Comparison of ENCODE assay signal across 26 cellular contexts in the genomic region with DNA sequence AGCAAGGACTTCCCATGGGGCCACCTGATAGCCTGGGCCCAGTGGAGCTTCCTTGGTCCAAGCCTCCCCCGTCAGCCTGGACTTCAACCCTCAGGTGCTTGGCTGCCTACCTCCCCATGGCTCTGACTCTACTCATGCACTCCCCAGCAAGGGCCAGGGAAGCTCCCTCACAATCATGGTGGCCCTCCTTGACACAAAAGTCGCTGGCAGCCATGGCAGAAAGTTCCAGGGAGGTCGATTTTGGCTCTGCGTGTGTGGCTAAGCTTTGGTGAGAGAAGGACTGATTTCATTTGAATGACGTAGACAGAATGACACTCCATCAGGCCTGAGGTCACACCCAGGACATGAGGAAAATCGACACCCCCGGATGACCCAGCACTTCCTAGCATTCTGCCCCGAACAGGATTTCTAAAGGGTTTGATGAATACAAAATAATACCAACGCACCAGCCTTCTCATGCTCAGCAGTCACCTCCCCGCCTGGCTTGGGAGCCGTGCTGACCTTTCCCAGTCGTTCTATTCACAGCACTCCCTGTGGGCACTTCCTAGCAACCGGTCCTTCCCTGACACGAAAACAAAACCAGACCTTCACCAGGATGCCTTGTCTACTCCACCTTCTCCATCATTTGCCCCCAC. TPM values are rescaled to one million over a fixed set of nuclear protein-coding genes. Genes with fewer than 3 reads are reported as not detected.
A peak's percentile ranks its signal among the peaks of the same experiment; 100 is the strongest.
DNase-seq lines count a peak whose midpoint lies in the region; ATAC-seq and TF ChIP-seq lines count a peak whose summit lies in the region.
"Had no signal": no experiment of that assay in that cellular context is flagged by ENCODE, and none has a peak within 500 bp of the region (broad histone marks: within the 10 kb centered on the region; RNA-seq: fewer than 3 reads in every experiment).

No MANE protein-coding gene starts in this region.

- CTCF ChIA-PET in IMR-90 (lab: Yijun Ruan, JAX): no interaction called here

- H2BK5ac ChIP-seq in IMR-90 (ENCODE audit: low read depth, low read length, poor library complexity, severe bottlenecking): no peak overlapping the region

- H3K79me1 ChIP-seq in IMR-90 (ENCODE audit: low read depth in 1 of 2, low read length in 2 of 2): 0 out of 4 replicates have a peak, but pooled peaks cover 0 to 2% of the 10 kb centered on the region in 2 experiments

- TF ChIP-seq POLR2A in IMR-90 (IDR thresholded peaks at IDR 0.05; ENCODE audit: low read depth, low read length): no peak

- 0 out of 2 replicates have a peak overlapping the region, but pooled peaks have one; percentile 6 for H3K14ac ChIP-seq in IMR-90 (replicated peaks; ENCODE audit: low read depth, low read length)

- intact Hi-C loops in IMR-90 (cut with micrococcal nuclease): no loop called here

- no peaks in the 10 kb centered on the region for H3K9me3 ChIP-seq in IMR-90 (ENCODE audit: control insufficient read depth, insufficient read depth, low read length)
- no peaks in the 10 kb centered on the region for H3K9me3 ChIP-seq in osteoblast (ENCODE audit: low read depth, low read length)
- H3K9me3 ChIP-seq: SK-N-SH, testis had no signal

- H3K27me3 ChIP-seq in IMR-90 (ENCODE audit: control insufficient read depth, insufficient read depth, low read length) (no peaks in the 10 kb centered on the region), osteoblast (ENCODE audit: insufficient read depth, low read length) (no peaks in the 10 kb centered on the region)
- H3K27me3 ChIP-seq: cardiac muscle cell, testis had no signal

- H3K4me2 ChIP-seq in IMR-90 (ENCODE audit: low read depth, low read length) (no peak overlapping the region), osteoblast (ENCODE audit: insufficient read depth, low read length) (no peak overlapping the region)
- H3K4me2 ChIP-seq: SK-N-SH had no signal

- peak overlapping the region; percentile 44 for H3K27ac Mint-ChIP-seq in activated T-helper 17 cell treated with anti-CD3 and anti-CD28 coated beads, Interleukin-2, amount 50 U/mL, for 72 hours
- no peak overlapping the region for H3K27ac Mint-ChIP-seq in osteocyte (ENCODE audit: unreplicated experiment)
- H3K27ac Mint-ChIP-seq: activated naive CD4-positive, alpha-beta T cell treated with anti-CD3 and anti-CD28 coated beads, Interleukin-2, amount 50 U/mL, for 24 hours; T-helper 17 cell had no signal

- BruUV-seq in IMR-90 (replicated peaks; lab: Mats Ljungman, UMichigan): no TSS peak

- H3K56ac ChIP-seq in IMR-90 (ENCODE audit: extremely low read depth, insufficient read depth, low read length): no peak overlapping the region

- H2AK5ac ChIP-seq in IMR-90 (ENCODE audit: low read depth, low read length): peak overlapping the region; percentile 83

- ATAC-seq in IMR-90 (ENCODE audit: low read depth) (no peak), left lobe of liver (no peak), HG03097 (IDR thresholded peaks at IDR 0.05; ENCODE audit: low FRiP score, unreplicated experiment) (no peak)
- ATAC-seq in activated T-helper 17 cell treated with anti-CD3 and anti-CD28 coated beads, Interleukin-2, amount 50 U/mL, for 72 hours (replicated peaks): no peak
- ATAC-seq: stimulated activated naive B cell treated with anti-CD40 and anti-IgM and Interleukin-4, amounts not matched to agents 10 μg/mL and 1 μg/mL and 100 μg/mL, for 72 hours; T-helper 17 cell had no signal

- peak overlapping the region; percentile 3 for H2AK9ac ChIP-seq in IMR-90 (replicated peaks; ENCODE audit: low read depth, low read length, poor library complexity)

- H2BK20ac ChIP-seq in IMR-90 (ENCODE audit: low read depth, low read length): peak overlapping the region; percentile 62

- DNase-seq in IMR-90 (no peak), left lobe of liver (ENCODE audit: low spot score) (peak; percentile 33), osteoblast (ENCODE audit: insufficient read length, low spot score, missing footprints) (peak; percentile 32), osteocyte (ENCODE audit: extremely low spot score, unreplicated experiment) (no peak), NCI-H146 treated with DMSO at 0.1 percent for 48 hours (lab: John Stamatoyannopoulos, UW; ENCODE audit: unreplicated experiment) (no peak)
- DNase-seq: activated T-cell treated with anti-CD3 and anti-CD28 coated beads, Interleukin-2, amount 50 U/mL, for 48 hours; Calu3; DND-41; glutamatergic neuron; midbrain; NCI-H1092; NCI-H2029; NCI-H2227 treated with DMSO at 0.1 percent for 48 hours; NCI-H748 treated with DMSO at 0.1 percent for 48 hours; RPMI8226; SK-N-SH; stimulated activated CD4-positive, alpha-beta T cell treated with anti-CD3 and anti-CD28 coated beads, Interleukin-2, amount 100 ng/mL, for 48 hours; stimulated activated naive B cell treated with anti-CD40 and anti-IgM and Interleukin-4, amounts not matched to agents 10 μg/mL and 1 μg/mL and 100 μg/mL, for 72 hours; T-helper 17 cell; testis had no signal

- 90% methylated on average over 5 of the region's 14 CpGs; no CpG with 5 or more reads in 1 of the 2 experiments for WGBS in IMR-90 (ENCODE audit: extremely low coverage in 2 of 2, insufficient read length in 1 of 2), 2 experiments

- H3K36me3 Mint-ChIP-seq in activated T-helper 17 cell treated with anti-CD3 and anti-CD28 coated beads, Interleukin-2, amount 50 U/mL, for 72 hours (ENCODE audit: low read depth): no peaks in the 10 kb centered on the region
- H3K36me3 Mint-ChIP-seq in osteocyte (ENCODE audit: unreplicated experiment): no peaks in the 10 kb centered on the region
- H3K36me3 Mint-ChIP-seq: activated naive CD4-positive, alpha-beta T cell treated with anti-CD3 and anti-CD28 coated beads, Interleukin-2, amount 50 U/mL, for 24 hours; CD14-positive monocyte had no signal

- H3K4me3 Mint-ChIP-seq in activated T-helper 17 cell treated with anti-CD3 and anti-CD28 coated beads, Interleukin-2, amount 50 U/mL, for 72 hours: no peak overlapping the region
- H3K4me3 Mint-ChIP-seq in osteocyte (ENCODE audit: unreplicated experiment): no peak overlapping the region
- H3K4me3 Mint-ChIP-seq: activated naive CD4-positive, alpha-beta T cell treated with anti-CD3 and anti-CD28 coated beads, Interleukin-2, amount 50 U/mL, for 24 hours; stimulated activated naive B cell treated with anti-CD40 and anti-IgM and Interleukin-4, amounts not matched to agents 10 μg/mL and 1 μg/mL and 100 μg/mL, for 72 hours; T-helper 17 cell had no signal

- H3K9me3 Mint-ChIP-seq in activated T-helper 17 cell treated with anti-CD3 and anti-CD28 coated beads, Interleukin-2, amount 50 U/mL, for 72 hours: no peaks in the 10 kb centered on the region
- H3K9me3 Mint-ChIP-seq in osteocyte (ENCODE audit: unreplicated experiment): no peaks in the 10 kb centered on the region
- H3K9me3 Mint-ChIP-seq: activated naive CD4-positive, alpha-beta T cell treated with anti-CD3 and anti-CD28 coated beads, Interleukin-2, amount 50 U/mL, for 24 hours had no signal

- no peak for TF ChIP-seq CTCF in IMR-90 (conservative IDR thresholded peaks at IDR 0.05; ENCODE audit: low read depth, low read length)
- no peak for TF ChIP-seq CTCF in osteoblast (IDR thresholded peaks at IDR 0.05; ENCODE audit: extremely low read depth, low read depth, low read length)
- TF ChIP-seq CTCF in osteocyte (IDR thresholded peaks at IDR 0.05): no peak

- H3K4me1 ChIP-seq in IMR-90 (ENCODE audit: control insufficient read depth, insufficient read depth, low read length) (peaks cover 20% of the 10 kb centered on the region), osteoblast (ENCODE audit: insufficient read depth, low read length) (no peaks in the 10 kb centered on the region)
- H3K4me1 ChIP-seq: testis had no signal

- in situ Hi-C loops in IMR-90 (cut with MboI; ENCODE audit: low sequenced_read_pairs): no loop called here

- H3K4ac ChIP-seq in IMR-90 (ENCODE audit: low read depth, low read length): peak overlapping the region; percentile 10; the same call in 1 of the 2 replicates

- peak overlapping the region; percentile 30; the same call in 1 of the 2 replicates for H4K5ac ChIP-seq in IMR-90 (ENCODE audit: low read depth, low read length)

- peak overlapping the region; percentile 96; the same call in 2 of the 3 replicates for H2BK15ac ChIP-seq in IMR-90 (ENCODE audit: low read depth, low read length)

- H3K36me3 ChIP-seq in IMR-90 (ENCODE audit: control insufficient read depth, insufficient read depth, low read length) (no peaks in the 10 kb centered on the region), osteoblast (ENCODE audit: insufficient read depth, low read length) (no peaks in the 10 kb centered on the region)
- H3K36me3 ChIP-seq: cardiac muscle cell had no signal

- peak overlapping the region; percentile 59 for H2BK120ac ChIP-seq in IMR-90 (ENCODE audit: low read depth, low read length)

- H3K4me1 Mint-ChIP-seq in activated T-helper 17 cell treated with anti-CD3 and anti-CD28 coated beads, Interleukin-2, amount 50 U/mL, for 72 hours: peaks cover 12% of the 10 kb centered on the region
- peaks cover 8% of the 10 kb centered on the region for H3K4me1 Mint-ChIP-seq in osteocyte (ENCODE audit: unreplicated experiment)

- H3K23ac ChIP-seq in IMR-90 (ENCODE audit: low read depth, low read length): no peak overlapping the region

- dilution Hi-C loops in IMR-90 (cut with HindIII; ENCODE audit: low sequenced_read_pairs, unreplicated experiment): no loop called here

- 0 out of 2 replicates have a peak, but pooled peaks cover 8% of the 10 kb centered on the region for H3K9me1 ChIP-seq in IMR-90 (ENCODE audit: insufficient read depth, low read length)

- H3K27ac ChIP-seq in IMR-90 (ENCODE audit: insufficient read depth, low read length) (no peak overlapping the region), osteoblast (ENCODE audit: low read depth, low read length) (peak overlapping the region; percentile 5)
- H3K27ac ChIP-seq: cardiac muscle cell, HL-60, testis had no signal

- POLR2A ChIA-PET in IMR-90 (lab: Charles Lee; ENCODE audit: unreplicated experiment): interaction anchor here (1.0 kb wide), 1 partner anchor 54 kb away, joined by 3 read pairs; no protein-coding TSS in a partner anchor

- H4K20me1 ChIP-seq in IMR-90 (ENCODE audit: insufficient read depth, low read length) (no peaks in the 10 kb centered on the region), osteoblast (ENCODE audit: insufficient read depth, low read length) (no peaks in the 10 kb centered on the region)

- H3K4me3 ChIP-seq in IMR-90 (ENCODE audit: insufficient read depth, low read depth, low read length): no peak overlapping the region
- H3K4me3 ChIP-seq in osteoblast (ENCODE audit: insufficient read depth, low read length): no peak overlapping the region
- H3K4me3 ChIP-seq: cardiac muscle cell, testis had no signal

- H3K79me2 ChIP-seq in osteoblast (ENCODE audit: insufficient read depth, low read length): no peaks in the 10 kb centered on the region

- H4K91ac ChIP-seq in IMR-90 (ENCODE audit: insufficient read depth, low read depth, low read length): peak overlapping the region; percentile 58

- no peak overlapping the region; a peak in 1 of 4 replicates for H4K8ac ChIP-seq in IMR-90 (ENCODE audit: low read depth in 2 of 2, low read length in 2 of 2)

- no peak overlapping the region for H3K9ac ChIP-seq in IMR-90 (ENCODE audit: low read depth, low read length)
- H3K9ac ChIP-seq: SK-N-SH had no signal

- no peak overlapping the region for H3K18ac ChIP-seq in IMR-90 (ENCODE audit: low read depth, low read length)

- no peak for TF ChIP-seq RAD21 in IMR-90 (IDR thresholded peaks at IDR 0.05; ENCODE audit: low read length)

- H3K27me3 Mint-ChIP-seq in activated T-helper 17 cell treated with anti-CD3 and anti-CD28 coated beads, Interleukin-2, amount 50 U/mL, for 72 hours: no peaks in the 10 kb centered on the region
- H3K27me3 Mint-ChIP-seq in osteocyte (ENCODE audit: unreplicated experiment): peaks cover 2% of the 10 kb centered on the region
- H3K27me3 Mint-ChIP-seq: activated naive CD4-positive, alpha-beta T cell treated with anti-CD3 and anti-CD28 coated beads, Interleukin-2, amount 50 U/mL, for 24 hours; stimulated activated naive B cell treated with anti-CD40 and anti-IgM and Interleukin-4, amounts not matched to agents 10 μg/mL and 1 μg/mL and 100 μg/mL, for 72 hours; T-helper 17 cell had no signal

- H2AFZ ChIP-seq in IMR-90 (replicated peaks; ENCODE audit: low read length, poor library complexity) (peak overlapping the region; percentile 34), osteoblast (ENCODE audit: low read length) (peak overlapping the region; percentile 54)

RNA-seq across cellular contexts. Expression of gene LBH, which starts 52.7 kb away (rescaled TPM):
- total RNA-seq in IMR-90 (2012; rRNA removed) (155 and 158 TPM in 2 replicates), left lobe of liver (7.6 TPM), osteoblast (270 and 272 TPM in 2 replicates), osteocyte (65.0 and 74.7 TPM in 2 replicates)
- 163 and 202 TPM in 2 replicates for polyA plus RNA-seq in IMR-90 (2012; rRNA removed)
- 108 and 247 TPM in 2 replicates for polyA plus RNA-seq in IMR-90 (2012; cell fraction: cytosol; rRNA removed)
- 92.9 and 150 TPM in 2 replicates for polyA plus RNA-seq in IMR-90 (2012; cell fraction: nucleus; rRNA removed; ENCODE audit: low replicate concordance)
- 100 to 1,000 TPM in 1 of 2 donors, 10 to 100 TPM in 1; 38.9 to 154 TPM for total RNA-seq in activated T-helper 17 cell treated with anti-CD3 and anti-CD28 coated beads, Interleukin-2, amount 50 U/mL, for 72 hours

Comparison
In these comparisons a context has a peak if more than half of its experiments do, and no peak if none do; other contexts are left out.
1. DNase-seq: peak in left lobe of liver (single experiment) and osteoblast (single experiment); none in IMR-90 (single experiment), osteocyte (single experiment) and NCI-H146 treated with DMSO at 0.1 percent for 48 hours (single experiment).